Comparison of ENCODE assay signal across 8 cellular contexts in genomic region chr17:43360376-43360738, GRCh38. TPM values are rescaled to one million over a fixed set of nuclear protein-coding genes. Genes with fewer than 3 reads are reported as not detected.
DNase-seq lines count a peak whose midpoint lies in the region; ATAC-seq and TF ChIP-seq lines count a peak whose summit lies in the region.

No MANE protein-coding gene starts in this region.

- H3K4me1 ChIP-seq in gastroesophageal sphincter = peaks cover 4 to 27% (median 11%) of the 10 kb centered on the region in 3 donors
- peaks cover 0 to 7% of the 10 kb centered on the region in 2 experiments for H3K4me1 ChIP-seq in trophoblast cell (ENCODE audit: control insufficient read depth in 1 of 2, insufficient read depth in 2 of 2, low read length in 2 of 2)
- H3K4me1 ChIP-seq in aorta (ENCODE audit: control insufficient read depth in 1 of 2, insufficient read depth in 2 of 2, low read length in 2 of 2) = peaks cover 0 to 2% of the 10 kb centered on the region in 2 donors

- peaks cover 0 to 3% (median 0%) of the 10 kb centered on the region in 3 donors for H3K9me3 ChIP-seq in gastroesophageal sphincter
- no peaks in the 10 kb centered on the region for H3K9me3 ChIP-seq in trophoblast cell (ENCODE audit: insufficient read depth, low read depth, low read length)
- H3K9me3 ChIP-seq in aorta (ENCODE audit: control insufficient read depth, low read length) = no peaks in the 10 kb centered on the region

- peaks cover 15% of the 10 kb centered on the region for H3K79me1 ChIP-seq in trophoblast cell (ENCODE audit: low read length)

- H3K9ac ChIP-seq in trophoblast cell (ENCODE audit: low read length) = peak overlapping the region; percentile 20

- H2BK5ac ChIP-seq in trophoblast cell (ENCODE audit: low read depth, low read length, poor library complexity) = no peak overlapping the region

- no peak overlapping the region for H3K4ac ChIP-seq in trophoblast cell (ENCODE audit: low read depth, low read length)

- H3K4me3 ChIP-seq in gastroesophageal sphincter (peak overlapping the region; percentile 52 to 98), trophoblast cell (ENCODE audit: low read depth, low read length) (no peak overlapping the region), aorta (ENCODE audit: low read length in 2 of 2) (peak overlapping the region; percentile 40 to 66)

- no peak overlapping the region for H2BK120ac ChIP-seq in trophoblast cell (ENCODE audit: insufficient read depth, low read length, poor library complexity)

- WGBS in gastroesophageal sphincter (ENCODE audit: low coverage in 1 of 2), 2 donors = 0 to 7% methylated on average over 13 to 18 of the region's 18 CpGs
- WGBS in trophoblast cell (ENCODE audit: extremely low coverage, insufficient coverage, insufficient read length) = no CpG with 5 or more reads among the region's 18 CpGs
- WGBS in aorta, 2 donors = 0 to 24% methylated on average over 18 of the region's 18 CpGs

- H4K12ac ChIP-seq in trophoblast cell (ENCODE audit: low read depth, low read length) = peak overlapping the region; percentile 2

- no peak for TF ChIP-seq POLR2A in gastroesophageal sphincter (IDR thresholded peaks at IDR 0.05)

- intact Hi-C loops in aorta (cut with DNase I) = no loop called here

- peak; percentile 59 for ATAC-seq in gastroesophageal sphincter
- peak; percentile 25 for ATAC-seq in aorta (ENCODE audit: low FRiP score)

- no peak overlapping the region for H2BK12ac ChIP-seq in trophoblast cell (ENCODE audit: low read length)

- H3K23ac ChIP-seq in trophoblast cell (ENCODE audit: low read length) = no peak overlapping the region

- H3K27me3 ChIP-seq in gastroesophageal sphincter (no peaks in the 10 kb centered on the region), trophoblast cell (ENCODE audit: insufficient read depth, low read length) (no peaks in the 10 kb centered on the region), aorta (ENCODE audit: control insufficient read depth in 1 of 2, insufficient read depth in 2 of 2, low read length in 1 of 2) (no peaks in the 10 kb centered on the region)

- TF ChIP-seq CTCF in gastroesophageal sphincter (IDR thresholded peaks at IDR 0.05) = no peak

- no peak overlapping the region for H2AK5ac ChIP-seq in trophoblast cell (ENCODE audit: low read length)

- no peak overlapping the region for H4K91ac ChIP-seq in trophoblast cell (ENCODE audit: low read depth, low read length)

- H3K14ac ChIP-seq in trophoblast cell (ENCODE audit: low read length) = no peak overlapping the region

- peak overlapping the region; percentile 74 for H3K4me2 ChIP-seq in trophoblast cell (ENCODE audit: low read length)

- peak overlapping the region; percentile 84 to 99 (median 91) for H3K27ac ChIP-seq in gastroesophageal sphincter
- peak overlapping the region; percentile 18 for H3K27ac ChIP-seq in trophoblast cell (ENCODE audit: low read depth, low read length)
- H3K27ac ChIP-seq in aorta (ENCODE audit: low read depth in 1 of 2, low read length in 2 of 2) = peak overlapping the region; percentile 47 to 90

- no peaks in the 10 kb centered on the region for H3K79me2 ChIP-seq in trophoblast cell (ENCODE audit: control insufficient read depth, insufficient read depth, low read length, poor library complexity)

- H3K18ac ChIP-seq in trophoblast cell (ENCODE audit: low read length) = no peak overlapping the region

- no peak overlapping the region for H2AFZ ChIP-seq in trophoblast cell (ENCODE audit: insufficient read depth, low read length, poor library complexity)

- peak overlapping the region; percentile 34 for H4K8ac ChIP-seq in trophoblast cell (ENCODE audit: low read depth, low read length)

- DNase-seq in SKM-1 treated with dmso at 0.1 percent for 144 hours (lab: John Stamatoyannopoulos, UW; ENCODE audit: unreplicated experiment) (peak; percentile 45), SKM-1 (lab: John Stamatoyannopoulos, UW; ENCODE audit: unreplicated experiment) (no peak), HT1080 (ENCODE audit: low read depth) (peak; percentile 78), RKO (ENCODE audit: low spot score) (peak; percentile 100), trophoblast cell (peak; percentile 95 to 99), aorta (peak in 1 of 2 donors; percentile 50)
- peak; percentile 44 for DNase-seq in activated effector memory CD4-positive, alpha-beta T cell treated with Interleukin-2 at 50 U/mL for 16 hours

- H3K36me3 ChIP-seq in gastroesophageal sphincter = no peaks in the 10 kb centered on the region
- no peaks in the 10 kb centered on the region for H3K36me3 ChIP-seq in trophoblast cell (ENCODE audit: control insufficient read depth in 1 of 2, insufficient read depth in 2 of 2, low read length in 2 of 2)
- no peaks in the 10 kb centered on the region for H3K36me3 ChIP-seq in aorta (ENCODE audit: control insufficient read depth in 1 of 2, insufficient read depth in 2 of 2, low read length in 1 of 2)

- TF ChIP-seq EP300 in gastroesophageal sphincter (IDR thresholded peaks at IDR 0.05) = no peak

RNA-seq across cellular contexts. Expression of gene ARL4D, which starts 38.4 kb away (rescaled TPM):
- 5.7 and 8.9 TPM in 2 replicates for total RNA-seq in HT1080 (2014; rRNA removed; shearing (Covaris generic))
- polyA plus RNA-seq in HT1080 (2015; cell fraction: cytosol; rRNA removed) = 6.7 and 7.0 TPM in 2 replicates
- polyA plus RNA-seq in HT1080 (2015; cell fraction: nucleus; rRNA removed) = 5.7 and 7.5 TPM in 2 replicates
- total RNA-seq in gastroesophageal sphincter = 10 to 100 TPM; 18.2 to 35.8 (median 20.2) TPM
- 11.4 and 12.1 TPM in 2 replicates for polyA plus RNA-seq in trophoblast cell (2013)
- total RNA-seq in aorta = 10 to 100 TPM in 1 of 2 donors, 1 to 10 TPM in 1; 6.9 to 14.2 TPM
- polyA plus RNA-seq in aorta = 1 to 10 TPM; 4.0 to 9.9 TPM

Comparison
In these comparisons a context has a peak if more than half of its experiments do, and no peak if none do; other contexts are left out.
1. H3K27ac ChIP-seq: peak in every context shown above with its lines; median percentile 91 in gastroesophageal sphincter; 68 in aorta; 18 in trophoblast cell.